In genomic region chr3:9891072-9891622, GRCh38 we compare ENCODE assay signal across 8 cellular contexts. TPM values are rescaled to one million over a fixed set of nuclear protein-coding genes. Genes with fewer than 3 reads are reported as not detected.
DNase-seq lines count a peak whose midpoint lies in the region; ATAC-seq and TF ChIP-seq lines count a peak whose summit lies in the region.

No MANE protein-coding gene starts in this region.

- H3K9me3 ChIP-seq in H9 (ENCODE audit: control insufficient read depth, low read depth, low read length) (no peaks in the 10 kb centered on the region), WERI-Rb-1 (ENCODE audit: severe bottlenecking) (no peaks in the 10 kb centered on the region), right cardiac atrium (ENCODE audit: control insufficient read depth, low read length) (no peaks in the 10 kb centered on the region), smooth muscle cell (replicated peaks; ENCODE audit: low read depth) (no peaks in the 10 kb centered on the region)

- no peak overlapping the region for H2AK5ac ChIP-seq in H9 (ENCODE audit: insufficient read length, low read length)

- H3T11ph ChIP-seq in H9 (ENCODE audit: low read length): no peak overlapping the region

- no peak overlapping the region for H2BK5ac ChIP-seq in H9 (ENCODE audit: insufficient read length, low read length)

- no peak overlapping the region for H2BK15ac ChIP-seq in H9 (ENCODE audit: low read depth, low read length)

- no peak overlapping the region for H2BK120ac ChIP-seq in H9 (ENCODE audit: low read depth, low read length, poor library complexity, severe bottlenecking)

- H3K4me1 Mint-ChIP-seq in H9: peaks cover 1 to 10% of the 10 kb centered on the region in 2 experiments; a peak in 2 of 4 replicates

- H3K36me3 ChIP-seq in WERI-Rb-1: peaks cover 24% of the 10 kb centered on the region
- H3K36me3 ChIP-seq in smooth muscle cell (ENCODE audit: low read depth): no peaks in the 10 kb centered on the region

- H3K27ac ChIP-seq in H9 (ENCODE audit: insufficient read length, low read depth, low read length) (no peak overlapping the region), WERI-Rb-1 (peak overlapping the region; percentile 87), right cardiac atrium (ENCODE audit: low read length) (peak overlapping the region; percentile 89), smooth muscle cell (ENCODE audit: low read depth) (peak overlapping the region; percentile 82)

- no peak for TF ChIP-seq CTCF in H9 (conservative IDR thresholded peaks at IDR 0.05)
- no peak for TF ChIP-seq CTCF in WERI-Rb-1 (IDR thresholded peaks at IDR 0.05; ENCODE audit: low read depth, low read length)
- TF ChIP-seq CTCF in smooth muscle cell (IDR thresholded peaks at IDR 0.05; ENCODE audit: borderline replicate concordance, insufficient read depth, poor library complexity, severe bottlenecking): no peak

- peaks cover 15 to 30% (median 29%) of the 10 kb centered on the region in 3 experiments for H3K36me3 Mint-ChIP-seq in H9 (ENCODE audit: insufficient read depth in 1 of 3, low read depth in 3 of 3)

- H3K9ac ChIP-seq in H9 (ENCODE audit: extremely low read depth, insufficient read length, low read length): peak overlapping the region; percentile 85
- peak overlapping the region; percentile 98 for H3K9ac ChIP-seq in smooth muscle cell (ENCODE audit: low read depth)

- intact Hi-C loops in right cardiac atrium (cut with DNase I): no loop called here

- H3K23ac ChIP-seq in H9 (ENCODE audit: insufficient read length, low read depth, low read length): no peak overlapping the region

- H3K4me3 Mint-ChIP-seq in H9: peak overlapping the region; percentile 97 to 98

- no peaks in the 10 kb centered on the region; the same call in 1 of the 2 replicates for H3K27me3 Mint-ChIP-seq in H9 (ENCODE audit: low read depth)

- H3K4me2 ChIP-seq in H9 (ENCODE audit: insufficient read depth, insufficient read length, low read length): peak overlapping the region; percentile 83
- H3K4me2 ChIP-seq in smooth muscle cell: peak overlapping the region; percentile 99

- ATAC-seq in right cardiac atrium (no peak), GM18868 (IDR thresholded peaks at IDR 0.05; ENCODE audit: unreplicated experiment) (no peak), GM18511 (IDR thresholded peaks at IDR 0.05; ENCODE audit: unreplicated experiment) (no peak), HG03139 (IDR thresholded peaks at IDR 0.05; ENCODE audit: unreplicated experiment) (no peak)

- H3F3A ChIP-seq in smooth muscle cell (ENCODE audit: low read depth): no peaks in the 10 kb centered on the region

- no peaks in the 10 kb centered on the region for H3K23me2 ChIP-seq in H9 (ENCODE audit: insufficient read length, low read depth, low read length, poor library complexity, severe bottlenecking)

- no CpG with 5 or more reads among the region's 12 CpGs for WGBS in H9 (ENCODE audit: extremely low coverage, insufficient read length, low lambda C conversion rate)
- WGBS in right cardiac atrium: 10% methylated on average over 12 of the region's 12 CpGs
- WGBS in smooth muscle cell (ENCODE audit: low lambda C conversion rate): 12% methylated on average over 12 of the region's 12 CpGs

- H4K8ac ChIP-seq in H9 (replicated peaks; ENCODE audit: insufficient read length, low read depth, low read length): no peak overlapping the region

- no peak overlapping the region for H2BK20ac ChIP-seq in H9 (ENCODE audit: low read depth, low read length, poor library complexity, severe bottlenecking)

- H3K9me3 Mint-ChIP-seq in H9: no peaks in the 10 kb centered on the region

- H2BK12ac ChIP-seq in H9 (ENCODE audit: insufficient read length, low read depth, low read length): no peak overlapping the region

- H2AFZ ChIP-seq in H9 (ENCODE audit: low read length): no peak overlapping the region
- H2AFZ ChIP-seq in smooth muscle cell (ENCODE audit: low read depth): peak overlapping the region; percentile 93

- H3K18ac ChIP-seq in H9 (ENCODE audit: insufficient read length, low read depth, low read length): peak overlapping the region; percentile 59

- H3K4me3 ChIP-seq in WERI-Rb-1 (ENCODE audit: low read depth, low read length): peak overlapping the region; percentile 86
- H3K4me3 ChIP-seq in right cardiac atrium (ENCODE audit: low read length): peak overlapping the region; percentile 83
- H3K4me3 ChIP-seq in smooth muscle cell: peak overlapping the region; percentile 90

- H3K27ac Mint-ChIP-seq in H9: peak overlapping the region in 1 of 3 experiments; percentile 98; a peak in 2 of 7 replicates

- H4K91ac ChIP-seq in H9 (ENCODE audit: insufficient read length, low read depth, low read length): no peak overlapping the region

- peak overlapping the region; percentile 88 for H3K14ac ChIP-seq in H9 (ENCODE audit: insufficient read depth, low read length)

- DNase-seq in H9: no peak
- no peak for DNase-seq in WERI-Rb-1
- no peak for DNase-seq in right cardiac atrium
- DNase-seq in smooth muscle cell (lab: John Stamatoyannopoulos, UW; ENCODE audit: unreplicated experiment): no peak
- DNase-seq in GOT3 (lab: John Stamatoyannopoulos, UW): no peak

- H3K27me3 ChIP-seq in H9 (ENCODE audit: insufficient read depth, low read length) (no peaks in the 10 kb centered on the region; the same call in 1 of the 2 replicates), WERI-Rb-1 (ENCODE audit: insufficient read depth, low read depth, severe bottlenecking) (no peaks in the 10 kb centered on the region), right cardiac atrium (ENCODE audit: control insufficient read depth, insufficient read depth) (no peaks in the 10 kb centered on the region), smooth muscle cell (ENCODE audit: low read depth) (no peaks in the 10 kb centered on the region)

- peaks cover 6% of the 10 kb centered on the region for H3K79me1 ChIP-seq in H9 (ENCODE audit: insufficient read depth, low read depth, low read length, poor library complexity, severe bottlenecking)

- H3K4me1 ChIP-seq in H9 (ENCODE audit: insufficient read depth, low read length): no peaks in the 10 kb centered on the region
- peaks cover 2% of the 10 kb centered on the region for H3K4me1 ChIP-seq in right cardiac atrium (ENCODE audit: control insufficient read depth, insufficient read depth, low read length)
- H3K4me1 ChIP-seq in smooth muscle cell (ENCODE audit: low read depth): peaks cover 9% of the 10 kb centered on the region

- H3K79me2 ChIP-seq in H9 (ENCODE audit: insufficient read depth, low read length): peaks cover 6% of the 10 kb centered on the region; the same call in 1 of the 2 replicates
- H3K79me2 ChIP-seq in smooth muscle cell (ENCODE audit: low read depth): peaks cover 22% of the 10 kb centered on the region

- H4K20me1 ChIP-seq in H9 (ENCODE audit: control insufficient read depth, insufficient read depth, insufficient read length): no peaks in the 10 kb centered on the region
- no peaks in the 10 kb centered on the region for H4K20me1 ChIP-seq in smooth muscle cell (ENCODE audit: low read depth)

- no peak overlapping the region for H3K56ac ChIP-seq in H9 (ENCODE audit: insufficient read length, low read depth, low read length)

- no peak overlapping the region for H4K5ac ChIP-seq in H9 (ENCODE audit: insufficient read length, low read depth, low read length)

- H3K4ac ChIP-seq in H9 (ENCODE audit: low read depth, low read length): no peak overlapping the region

RNA-seq across cellular contexts. Expression of gene JAGN1, which starts 0.7 kb away (rescaled TPM):
- total RNA-seq in H9 (2021) (33.5 and 34.0 TPM in 2 replicates), right cardiac atrium (10 to 100 TPM; 20.3 to 22.4 (median 20.4) TPM), smooth muscle cell (32.3 and 36.8 TPM in 2 replicates)
- polyA plus RNA-seq in right cardiac atrium (26.0 TPM), smooth muscle cell (37.3 and 49.8 TPM in 2 replicates)

RNA-seq across cellular contexts. Expression of gene CIDEC, which starts 11.1 kb away (rescaled TPM):
- total RNA-seq in H9 (2021): not detected in 2 replicates
- 1 to 10 TPM in 1 of 4 donors, under 1 TPM in 2, not detected in 1; 0.38 to 8.4 (median 0.40) TPM for total RNA-seq in right cardiac atrium
- 29.5 TPM for polyA plus RNA-seq in right cardiac atrium
- not detected in 2 replicates for total RNA-seq in smooth muscle cell
- not detected in 2 replicates for polyA plus RNA-seq in smooth muscle cell

RNA-seq across cellular contexts. Expression of gene IL17RE, which starts 11.5 kb away (rescaled TPM):
- total RNA-seq in H9 (2021) (2.0 and 2.1 TPM in 2 replicates), right cardiac atrium (1 to 10 TPM; 1.0 to 2.2 (median 1.4) TPM), smooth muscle cell (2.6 and 4.9 TPM in 2 replicates)
- polyA plus RNA-seq in right cardiac atrium (1.2 TPM), smooth muscle cell (0.32 and 3.4 TPM in 2 replicates)

RNA-seq across cellular contexts. Expression of gene IL17RC, which starts 25.8 kb away (rescaled TPM):
- total RNA-seq in H9 (2021) (6.8 and 9.1 TPM in 2 replicates), right cardiac atrium (10 to 100 TPM; 35.1 to 48.1 (median 41.9) TPM), smooth muscle cell (27.0 and 37.3 TPM in 2 replicates)
- polyA plus RNA-seq in right cardiac atrium (40.4 TPM), smooth muscle cell (36.7 and 41.3 TPM in 2 replicates)

RNA-seq across cellular contexts. Expression of gene CRELD1, which starts 42.5 kb away (rescaled TPM):
- total RNA-seq in H9 (2021) (15.5 and 17.2 TPM in 2 replicates), right cardiac atrium (10 to 100 TPM; 59.6 to 88.4 (median 66.9) TPM), smooth muscle cell (25.8 and 26.4 TPM in 2 replicates)
- polyA plus RNA-seq in right cardiac atrium (92.8 TPM), smooth muscle cell (55.9 and 68.6 TPM in 2 replicates)
